8 cellular contexts compared by ENCODE assay signal in the genomic region with DNA sequence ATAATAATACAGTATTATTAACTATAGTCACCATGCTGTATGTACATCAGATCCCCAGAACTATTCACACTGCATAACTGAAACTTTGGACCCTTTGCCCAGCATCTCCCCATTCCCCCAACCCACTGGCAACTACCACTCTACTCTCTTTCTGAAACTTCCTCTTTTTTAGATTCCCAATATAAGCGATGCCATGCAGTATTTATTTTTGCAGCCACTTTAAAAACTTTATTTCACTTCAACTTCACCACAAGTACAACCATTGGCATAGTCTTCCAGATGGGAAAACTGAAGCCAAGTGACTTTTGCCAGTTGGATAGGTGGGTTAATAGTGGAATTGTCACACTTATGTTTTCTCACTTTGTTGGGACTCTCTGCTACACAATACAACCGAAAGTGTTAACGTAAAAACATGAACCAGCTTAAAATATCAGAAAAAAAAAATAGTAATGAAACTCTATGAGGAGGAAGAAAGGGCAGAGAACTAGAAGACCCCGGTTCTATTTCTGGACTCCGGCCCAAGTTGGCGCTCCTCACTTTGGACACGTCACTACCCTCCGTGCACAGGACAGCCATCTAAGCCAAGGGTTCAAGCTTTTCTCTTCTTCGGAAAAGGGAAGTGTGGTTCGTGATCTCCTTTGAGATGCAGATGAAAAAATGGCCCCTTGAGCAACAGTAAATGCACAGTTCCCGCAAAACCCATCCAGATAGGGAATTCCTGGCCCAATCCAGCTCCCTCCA. TPM values are rescaled to one million over a fixed set of nuclear protein-coding genes. Genes with fewer than 3 reads are reported as not detected.
DNase-seq lines count a peak whose midpoint lies in the region; ATAC-seq and TF ChIP-seq lines count a peak whose summit lies in the region.

No MANE protein-coding gene starts in this region.

- H3K9me3 Mint-ChIP-seq in neural progenitor cell, result no peaks in the 10 kb centered on the region

- H3K27ac ChIP-seq in DND-41 (ENCODE audit: low read length), result peak overlapping the region; percentile 88
- H3K27ac ChIP-seq in dorsolateral prefrontal cortex, result no peak overlapping the region
- H3K27ac ChIP-seq in neural progenitor cell, result no peak overlapping the region

- H3K27ac Mint-ChIP-seq in neural progenitor cell, result peak overlapping the region; percentile 89

- H3F3A ChIP-seq in neural progenitor cell (ENCODE audit: low read depth), result peaks cover 4% of the 10 kb centered on the region

- H3K4me3 Mint-ChIP-seq in neural progenitor cell, result peak overlapping the region; percentile 95

- H3K9ac ChIP-seq in DND-41 (ENCODE audit: low read depth, low read length) (peak overlapping the region; percentile 93), neural progenitor cell (peak overlapping the region; percentile 68)

- H3K4me2 ChIP-seq in DND-41 (ENCODE audit: insufficient read depth, low read length) (peak overlapping the region; percentile 87), neural progenitor cell (peak overlapping the region; percentile 93)

- H4K20me1 ChIP-seq in DND-41 (ENCODE audit: insufficient read depth, low read length) (peaks cover 2% of the 10 kb centered on the region; the same call in 1 of the 2 replicates), neural progenitor cell (ENCODE audit: low read depth) (no peaks in the 10 kb centered on the region)

- peak; percentile 30 for ATAC-seq in DND-41 (ENCODE audit: insufficient read depth, low read depth)
- no peak for ATAC-seq in GM21825 (IDR thresholded peaks at IDR 0.05; ENCODE audit: unreplicated experiment)

- H3K27me3 Mint-ChIP-seq in neural progenitor cell (ENCODE audit: insufficient read depth, low read depth), result no peaks in the 10 kb centered on the region

- H3K4me1 Mint-ChIP-seq in neural progenitor cell, result peaks cover 15% of the 10 kb centered on the region

- peak overlapping the region; percentile 56 to 76 for H3K4me3 ChIP-seq in DND-41 (ENCODE audit: low read depth in 1 of 2, low read length in 2 of 2)
- peak overlapping the region; percentile 75 for H3K4me3 ChIP-seq in H7 (ENCODE audit: insufficient read depth, low read depth, low read length)
- peak overlapping the region; percentile 26 to 78 (median 56) for H3K4me3 ChIP-seq in dorsolateral prefrontal cortex
- peak overlapping the region; percentile 84 for H3K4me3 ChIP-seq in neural progenitor cell

- H2AFZ ChIP-seq in DND-41 (ENCODE audit: low read depth, low read length), result peak overlapping the region; percentile 93
- H2AFZ ChIP-seq in neural progenitor cell (replicated peaks), result peak overlapping the region; percentile 74

- H3K4me1 ChIP-seq in DND-41 (ENCODE audit: insufficient read depth, low read length), result peaks cover 29% of the 10 kb centered on the region
- H3K4me1 ChIP-seq in neural progenitor cell, result peaks cover 10% of the 10 kb centered on the region

- no peaks in the 10 kb centered on the region for H3K36me3 Mint-ChIP-seq in neural progenitor cell

- TF ChIP-seq CTCF in DND-41 (IDR thresholded peaks at IDR 0.05; ENCODE audit: borderline replicate concordance, extremely low read depth, low read length, poor library complexity, severe bottlenecking), result no peak
- no peak for TF ChIP-seq CTCF in dorsolateral prefrontal cortex (IDR thresholded peaks at IDR 0.05 in 54 of 56, conservative IDR thresholded peaks at IDR 0.05 in 2 of 56; ENCODE audit: low read depth in 1 of 56, partially characterized antibody in 56 of 56)
- no peak for TF ChIP-seq CTCF in neural progenitor cell (IDR thresholded peaks at IDR 0.05)

- DNase-seq in DND-41, result no peak
- DNase-seq in H7, result no peak
- DNase-seq in OCI-M1 (lab: John Stamatoyannopoulos, UW), result peak; percentile 45
- no peak for DNase-seq in dorsolateral prefrontal cortex
- DNase-seq in neural progenitor cell (ENCODE audit: low spot score), result no peak
- DNase-seq in NCI-H2107 (lab: John Stamatoyannopoulos, UW), result no peak
- no peak for DNase-seq in NCI-H526 treated with DMSO at 0.1 percent for 48 hours (lab: John Stamatoyannopoulos, UW)

- no peaks in the 10 kb centered on the region for H3K27me3 ChIP-seq in DND-41 (ENCODE audit: insufficient read depth, low read length, poor library complexity)
- H3K27me3 ChIP-seq in H7 (ENCODE audit: control insufficient read depth, insufficient read depth, low read length), result no peaks in the 10 kb centered on the region
- peaks cover 0 to 8% (median 0%) of the 10 kb centered on the region in 45 donors for H3K27me3 ChIP-seq in dorsolateral prefrontal cortex
- no peaks in the 10 kb centered on the region for H3K27me3 ChIP-seq in neural progenitor cell

- intact Hi-C loops in dorsolateral prefrontal cortex (cut with DNase I), result no loop called here

- H3K9me3 ChIP-seq in DND-41 (ENCODE audit: insufficient read depth, low read length, severe bottlenecking) (no peaks in the 10 kb centered on the region), neural progenitor cell (ENCODE audit: low read depth) (no peaks in the 10 kb centered on the region)

- H3K79me2 ChIP-seq in DND-41 (ENCODE audit: insufficient read depth, low read length) (peaks cover 60% of the 10 kb centered on the region), neural progenitor cell (ENCODE audit: low read depth) (peaks cover 28% of the 10 kb centered on the region)

- H3K36me3 ChIP-seq in DND-41 (ENCODE audit: insufficient read depth, low read length) (peaks cover 36% of the 10 kb centered on the region), H7 (replicated peaks; ENCODE audit: control insufficient read depth, insufficient read depth, low read length) (peaks cover 9% of the 10 kb centered on the region), neural progenitor cell (peaks cover 8% of the 10 kb centered on the region)

RNA-seq across cellular contexts. Expression of gene SHCBP1, which starts 0.7 kb away (rescaled TPM):
- total RNA-seq in H7 (2014; rRNA removed; shearing (Covaris generic)), result 10.0 and 13.4 TPM in 2 replicates
- 1 to 10 TPM in 108 of 120 experiments, under 1 TPM in 12; 0.53 to 6.2 (median 2.0) TPM for total RNA-seq in dorsolateral prefrontal cortex
- total RNA-seq in neural progenitor cell (ENCODE audit: low replicate concordance), result 13.4 and 18.7 TPM in 2 replicates
